9 cellular contexts compared by ENCODE assay signal in the genomic region with DNA sequence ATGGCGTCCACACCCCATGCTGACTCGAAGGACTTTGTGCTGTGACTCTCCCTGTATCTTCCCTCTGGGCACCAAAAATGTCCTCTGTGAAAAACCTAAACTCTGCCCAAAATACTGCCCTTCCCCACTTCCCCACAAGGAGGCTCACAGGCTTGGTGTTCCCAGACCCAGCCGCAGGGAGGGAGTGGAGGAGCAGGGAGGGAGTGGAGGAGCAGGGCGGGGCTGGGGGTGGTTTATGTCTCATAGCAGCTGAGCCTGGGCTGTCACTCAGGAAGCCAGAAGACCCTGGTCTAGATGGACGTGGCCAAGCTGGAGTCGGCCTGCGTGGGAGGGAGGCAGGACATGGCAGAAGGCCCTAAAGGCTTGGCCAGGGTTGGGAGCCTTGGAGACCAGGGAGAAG.
DNase-seq lines count a peak whose midpoint lies in the region; ATAC-seq and TF ChIP-seq lines count a peak whose summit lies in the region.
"Had no signal": no experiment of that assay in that cellular context is flagged by ENCODE, and none has a peak within 500 bp of the region (broad histone marks: within the 10 kb centered on the region; RNA-seq: fewer than 3 reads in every experiment).

No MANE protein-coding gene starts in this region.

- ATAC-seq in GM21367 (IDR thresholded peaks at IDR 0.05; ENCODE audit: unreplicated experiment) (no peak), HG02763 (IDR thresholded peaks at IDR 0.05; ENCODE audit: unreplicated experiment) (no peak)

- H3K4me3 Mint-ChIP-seq in endothelial cell (ENCODE audit: unreplicated experiment), result no peak overlapping the region

- H3K4me1 Mint-ChIP-seq in endothelial cell (ENCODE audit: unreplicated experiment), result no peaks in the 10 kb centered on the region

- no peaks in the 10 kb centered on the region for H3K9me3 Mint-ChIP-seq in endothelial cell (ENCODE audit: unreplicated experiment)

- no peak overlapping the region for H3K4me3 ChIP-seq in retinal pigment epithelial cell (ENCODE audit: low read length)
- H3K4me3 ChIP-seq: heart right ventricle had no signal

- H3K27me3 Mint-ChIP-seq in endothelial cell (ENCODE audit: unreplicated experiment), result peaks cover 2% of the 10 kb centered on the region

- CTCF ChIA-PET in GM10248 (lab: Yijun Ruan, JAX), result interaction anchor here (0.9 to 2.2 kb wide), 2 partner anchors 9 to 11 kb away, joined by 3 to 6 read pairs; no protein-coding TSS in a partner anchor

- TF ChIP-seq CTCF in endothelial cell (IDR thresholded peaks at IDR 0.05; ENCODE audit: unreplicated experiment) (peak; percentile 73), retinal pigment epithelial cell (conservative IDR thresholded peaks at IDR 0.05; ENCODE audit: low read depth, low read length) (peak; percentile 69), GM10248 (IDR thresholded peaks at IDR 0.05; ENCODE audit: control extremely low read depth, extremely low read depth, low read depth, missing control alignments) (no peak)

- POLR2A ChIA-PET in GM10248 (lab: Yijun Ruan, JAX), result no interaction called here

- no peak overlapping the region for H3K27ac Mint-ChIP-seq in endothelial cell (ENCODE audit: unreplicated experiment)

- no peaks in the 10 kb centered on the region for H3K36me3 Mint-ChIP-seq in endothelial cell (ENCODE audit: low read depth, unreplicated experiment)

- DNase-seq in NCI-H526 (lab: John Stamatoyannopoulos, UW) (peak; percentile 19 to 53), NCI-H526 treated with DMSO at 0.1 percent for 48 hours (lab: John Stamatoyannopoulos, UW) (no peak), NCI-H82 (lab: John Stamatoyannopoulos, UW) (peak; percentile 91), endothelial cell (ENCODE audit: low spot score) (peak; percentile 62), retinal pigment epithelial cell (ENCODE audit: low read depth) (no peak), GM10248 (ENCODE audit: extremely low spot score) (no peak)
- DNase-seq: heart right ventricle had no signal

Comparison
In these comparisons a context has a peak if more than half of its experiments do, and no peak if none do; other contexts are left out.
1. DNase-seq: peak in NCI-H526 (2 of 2), NCI-H82 (single experiment) and endothelial cell (single experiment); none in NCI-H526 treated with DMSO at 0.1 percent for 48 hours (single experiment), retinal pigment epithelial cell (single experiment) and GM10248 (single experiment).